In the genomic region with DNA sequence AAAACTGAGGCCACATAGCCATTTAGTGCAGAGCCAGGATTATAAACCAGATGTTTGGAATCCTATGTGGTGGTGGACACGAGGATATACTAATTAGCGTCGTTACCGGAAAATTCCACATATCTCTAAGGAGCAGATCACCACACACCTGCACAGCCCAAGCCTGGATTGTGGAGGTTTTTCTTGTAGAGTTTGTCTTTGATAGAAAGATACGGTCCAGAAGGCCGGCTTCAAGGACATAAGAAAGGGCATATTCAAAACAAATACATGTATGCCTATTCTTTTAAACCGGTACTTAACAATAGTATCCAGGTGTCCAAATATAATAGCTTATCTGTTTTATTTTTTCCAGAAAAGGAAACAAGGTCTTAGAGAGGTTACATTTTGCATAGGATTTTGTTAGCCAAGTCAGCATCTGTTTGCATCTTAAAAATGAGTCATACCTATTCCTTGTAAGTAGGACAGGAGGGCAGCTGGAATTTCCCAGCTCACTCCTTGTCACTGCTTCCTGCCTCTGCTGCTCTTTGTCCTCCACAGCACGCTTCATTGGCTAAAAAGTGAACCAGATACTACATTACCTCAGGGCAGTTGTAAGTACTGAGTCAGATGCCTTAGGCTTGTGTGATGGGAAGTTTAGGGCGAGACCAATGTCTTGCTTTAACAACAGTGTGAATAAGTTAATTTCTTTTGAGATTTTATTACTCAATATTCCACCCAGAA, we compare ENCODE assay signal across 9 cellular contexts. TPM values are rescaled to one million over a fixed set of nuclear protein-coding genes. Genes with fewer than 3 reads are reported as not detected.
A peak's percentile ranks its signal among the peaks of the same experiment; 100 is the strongest.
DNase-seq lines count a peak whose midpoint lies in the region; ATAC-seq and TF ChIP-seq lines count a peak whose summit lies in the region.
"Had no signal": no experiment of that assay in that cellular context is flagged by ENCODE, and none has a peak within 500 bp of the region (broad histone marks: within the 10 kb centered on the region; RNA-seq: fewer than 3 reads in every experiment).

No MANE protein-coding gene starts in this region.

- TF ChIP-seq CTCF in esophagus squamous epithelium (IDR thresholded peaks at IDR 0.05): no peak

- no peaks in the 10 kb centered on the region for H3K9me3 Mint-ChIP-seq in T-helper 1 cell treated with Interleukin-12 subunit alpha and Interleukin-12 subunit beta and Interleukin-4 antibody, amounts not matched to agents 30 μg/mL and 1 μg/mL, for 36 hours

- peak overlapping the region; percentile 46 to 89 (median 62) for H3K27ac ChIP-seq in esophagus squamous epithelium

- ATAC-seq in HG02588 (IDR thresholded peaks at IDR 0.05; ENCODE audit: unreplicated experiment) (peak; percentile 69), GM18498 (IDR thresholded peaks at IDR 0.05; ENCODE audit: unreplicated experiment) (no peak)

- H3K4me3 ChIP-seq in esophagus squamous epithelium: no peak overlapping the region

- H3K27me3 Mint-ChIP-seq in T-helper 1 cell treated with Interleukin-12 subunit alpha and Interleukin-12 subunit beta and Interleukin-4 antibody, amounts not matched to agents 30 μg/mL and 1 μg/mL, for 36 hours (ENCODE audit: low read depth): no peaks in the 10 kb centered on the region

- peaks cover 23 to 45% (median 25%) of the 10 kb centered on the region in 3 donors for H3K4me1 ChIP-seq in esophagus squamous epithelium

- H3K9me3 ChIP-seq in esophagus squamous epithelium: no peaks in the 10 kb centered on the region

- no peaks in the 10 kb centered on the region for H3K36me3 ChIP-seq in esophagus squamous epithelium

- no peak overlapping the region for H3K4me3 Mint-ChIP-seq in T-helper 1 cell treated with Interleukin-12 subunit alpha and Interleukin-12 subunit beta and Interleukin-4 antibody, amounts not matched to agents 30 μg/mL and 1 μg/mL, for 36 hours
- H3K4me3 Mint-ChIP-seq: B cell had no signal

- WGBS in esophagus squamous epithelium, 2 donors: 23 to 31% methylated on average over 9 of the region's 9 CpGs

- H3K4me1 Mint-ChIP-seq in T-helper 1 cell treated with Interleukin-12 subunit alpha and Interleukin-12 subunit beta and Interleukin-4 antibody, amounts not matched to agents 30 μg/mL and 1 μg/mL, for 36 hours (ENCODE audit: low read depth): peaks cover 52% of the 10 kb centered on the region

- intact Hi-C loops in esophagus squamous epithelium (cut with DNase I): no loop called here

- H3K36me3 Mint-ChIP-seq in T-helper 1 cell treated with Interleukin-12 subunit alpha and Interleukin-12 subunit beta and Interleukin-4 antibody, amounts not matched to agents 30 μg/mL and 1 μg/mL, for 36 hours (ENCODE audit: low read depth): peaks cover 4% of the 10 kb centered on the region

- DNase-seq in NCI-H1417 (lab: John Stamatoyannopoulos, UW) (peak in 2 of 3 experiments; percentile 20 to 24), NCI-H1417 treated with DMSO at 0.1 percent for 48 hours (lab: John Stamatoyannopoulos, UW) (no peak), esophagus squamous epithelium (lab: John Stamatoyannopoulos, UW) (no peak), pulmonary artery endothelial cell (ENCODE audit: low read depth, low spot score) (peak; percentile 100), NCI-H524 (lab: John Stamatoyannopoulos, UW) (no peak)

- no peaks in the 10 kb centered on the region for H3K27me3 ChIP-seq in esophagus squamous epithelium

- H3K27ac Mint-ChIP-seq in T-helper 1 cell treated with Interleukin-12 subunit alpha and Interleukin-12 subunit beta and Interleukin-4 antibody, amounts not matched to agents 30 μg/mL and 1 μg/mL, for 36 hours: peak overlapping the region; percentile 79
- H3K27ac Mint-ChIP-seq: B cell had no signal

- no peak for TF ChIP-seq POLR2A in esophagus squamous epithelium (IDR thresholded peaks at IDR 0.05)

RNA-seq across cellular contexts. Expression of a gene that starts 3.6 kb away (rescaled TPM):
- total RNA-seq in esophagus squamous epithelium: 1 to 10 TPM in 3 of 4 donors, not detected in 1; 1.1 to 3.1 (median 1.5) TPM
- total RNA-seq in pulmonary artery endothelial cell: 0.46 and 0.99 TPM in 2 replicates
- total RNA-seq: B cell had no signal

Comparison
In these comparisons a context has a peak if more than half of its experiments do, and no peak if none do; other contexts are left out.
1. DNase-seq: peak in NCI-H1417 (2 of 3) and pulmonary artery endothelial cell (single experiment); none in NCI-H1417 treated with DMSO at 0.1 percent for 48 hours (single experiment), esophagus squamous epithelium (single experiment) and NCI-H524 (0 of 2).